Comparison of ENCODE assay signal across 28 cellular contexts in genomic region chr19:15098505-15098904, GRCh38. TPM values are rescaled to one million over a fixed set of nuclear protein-coding genes. Genes with fewer than 3 reads are reported as not detected.
"Had no signal": no experiment of that assay in that cellular context is flagged by ENCODE, and none has a peak within 500 bp of the region (broad histone marks: within the 10 kb centered on the region; RNA-seq: fewer than 3 reads in every experiment).

No MANE protein-coding gene starts in this region.

- H3K4me1 ChIP-seq: gastroesophageal sphincter, left ventricle myocardium inferior, lower lobe of right lung, psoas muscle, sigmoid colon, stomach, transverse colon had no signal

- H3K27me3 ChIP-seq: gastroesophageal sphincter, sigmoid colon, transverse colon had no signal

- ATAC-seq: gastroesophageal sphincter, left cardiac atrium, lower lobe of right lung, psoas muscle had no signal

- H3K27ac Mint-ChIP-seq: naive B cell, nephron progenitor cell had no signal

- DNase-seq: caudate nucleus; effector CD4-positive, alpha-beta T cell; glutamatergic neuron; kidney; left cardiac atrium; left ventricle myocardium inferior; lower lobe of right lung; mesenchymal stem cell; midbrain; naive B cell; nephron progenitor cell; psoas muscle; sigmoid colon; stimulated activated CD4-positive, alpha-beta T cell treated with anti-CD3 and anti-CD28 coated beads, Interleukin-12 subunit alpha, Interleukin-12 subunit beta, amount 100 ng/mL, for 4 hours; stimulated activated naive CD4-positive, alpha-beta T cell; stomach; substantia nigra; transverse colon had no signal

- H3K4me3 Mint-ChIP-seq: nephron progenitor cell had no signal

- H3K36me3 ChIP-seq: gastroesophageal sphincter, left ventricle myocardium inferior, lower lobe of right lung, neutrophil, sigmoid colon, stomach, thoracic aorta, transverse colon had no signal

- H3K4me1 Mint-ChIP-seq: naive B cell, nephron progenitor cell had no signal

- H3K4me3 ChIP-seq: coronary artery, gastroesophageal sphincter, left ventricle myocardium inferior, lower lobe of right lung, psoas muscle, sigmoid colon, skin epidermis, stomach, thoracic aorta, transverse colon had no signal

- H3K9me3 ChIP-seq: lower lobe of right lung, neutrophil, thoracic aorta had no signal

- H3K27ac ChIP-seq: coronary artery, gastroesophageal sphincter, left ventricle myocardium inferior, lower lobe of right lung, neutrophil, psoas muscle, sigmoid colon, stomach, thoracic aorta, transverse colon had no signal

RNA-seq across cellular contexts. Expression of gene OR1I1, which starts 16.5 kb away (rescaled TPM):
- total RNA-seq: cerebellum, dermis microvascular lymphatic vessel endothelial cell, epithelial cell of proximal tubule, fibroblast of villous mesenchyme, gastroesophageal sphincter, kidney, left cardiac atrium, left ventricle myocardium inferior, lower lobe of right lung, osteoblast, psoas muscle, sigmoid colon, stomach, thoracic aorta, transverse colon had no signal
- polyA plus RNA-seq: psoas muscle, sigmoid colon, stomach had no signal

RNA-seq across cellular contexts. Expression of gene CASP14, which starts 49.2 kb away (rescaled TPM):
- total RNA-seq: cerebellum, dermis microvascular lymphatic vessel endothelial cell, epithelial cell of proximal tubule, fibroblast of villous mesenchyme, gastroesophageal sphincter, left cardiac atrium, left ventricle myocardium inferior, lower lobe of right lung, osteoblast, psoas muscle, sigmoid colon, stomach, transverse colon had no signal
- polyA plus RNA-seq: psoas muscle, sigmoid colon, stomach had no signal
